ENCODE assay signal across 1 cellular context in the genomic region with DNA sequence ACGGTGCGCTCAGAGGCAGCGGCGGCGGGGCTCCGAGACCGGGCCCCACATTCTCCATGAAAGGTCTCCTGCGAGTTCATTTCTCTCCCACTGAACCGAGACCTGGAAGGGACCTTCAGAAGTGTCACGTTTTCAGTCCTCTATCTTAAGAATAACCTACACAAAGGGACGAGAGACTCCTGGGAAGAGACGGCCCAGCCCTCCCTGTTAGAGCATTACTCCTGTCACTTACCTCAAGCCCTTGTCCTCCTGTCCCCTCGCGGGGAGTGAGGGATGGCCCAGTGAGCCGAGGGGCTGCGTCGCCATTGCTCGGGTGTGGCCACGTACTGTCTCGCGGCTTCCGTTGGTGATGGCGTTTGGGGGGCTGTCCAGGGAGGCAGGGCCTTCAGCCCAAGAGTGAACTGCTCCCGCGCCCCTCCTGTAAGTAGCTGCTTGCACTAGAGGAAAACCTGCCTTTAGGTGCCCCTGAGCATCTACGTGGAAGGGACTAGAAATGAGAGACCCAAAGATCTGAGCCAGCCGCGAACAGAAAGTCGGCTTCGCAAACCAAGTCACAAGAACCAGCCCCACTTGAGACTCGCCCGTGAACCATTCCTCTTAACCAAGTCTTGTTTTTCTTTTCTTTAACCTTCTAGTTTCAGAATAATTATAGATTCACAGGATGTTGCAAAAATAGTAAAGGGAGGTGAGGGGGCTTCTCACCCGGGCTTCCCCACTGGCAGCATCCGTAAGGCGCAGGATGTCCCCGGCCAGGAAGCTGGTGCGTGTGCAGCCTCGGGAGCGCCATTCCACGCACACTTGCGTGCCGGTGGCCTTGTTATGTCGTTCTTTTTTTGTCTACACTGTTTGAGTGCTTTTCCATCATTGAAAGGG.
TF ChIP-seq lines count a peak whose summit lies in the region.

No MANE protein-coding gene starts in this region.

TF ChIP-seq in GM12891, 5 proteins besides CTCF, POLR2A, EP300 and RAD21:
- TF ChIP-seq SPI1 (IDR thresholded peaks at IDR 0.05; ENCODE audit: low read depth, low read length) (no peak), POLR2AphosphoS5 (IDR thresholded peaks at IDR 0.05; ENCODE audit: low read depth, low read length) (no peak), PAX5 (IDR thresholded peaks at IDR 0.05; ENCODE audit: insufficient read depth, low read length, severe bottlenecking) (no peak), TAF1 (IDR thresholded peaks at IDR 0.05; ENCODE audit: low read depth, low read length) (no peak), POU2F2 (IDR thresholded peaks at IDR 0.05; ENCODE audit: low read depth, low read length) (no peak)
